Comparison of ENCODE assay signal across 25 cellular contexts in the genomic region with DNA sequence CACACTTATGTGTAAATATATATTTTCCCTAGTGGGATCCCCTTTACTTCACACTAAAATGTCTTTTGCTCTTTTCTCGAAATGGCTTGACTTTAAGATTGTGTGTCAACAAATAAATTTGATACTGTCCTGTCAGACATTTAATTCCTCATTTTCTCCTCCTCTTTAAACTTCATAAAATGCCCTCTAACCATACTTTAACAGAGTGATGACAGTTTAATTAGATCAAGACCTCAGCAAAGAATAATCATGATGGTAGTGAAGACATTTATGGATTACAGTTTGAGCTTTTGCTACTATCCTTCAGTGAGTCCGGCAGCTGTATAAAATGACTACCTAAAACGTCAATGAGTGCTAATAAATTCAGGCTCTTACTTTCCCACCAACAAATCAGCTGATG.
"Had no signal": no experiment of that assay in that cellular context is flagged by ENCODE, and none has a peak within 500 bp of the region (broad histone marks: within the 10 kb centered on the region; RNA-seq: fewer than 3 reads in every experiment).

No MANE protein-coding gene starts in this region.

- H3K9me3 ChIP-seq: colonic mucosa, esophagus muscularis mucosa, esophagus squamous epithelium, gastrocnemius medialis, gastroesophageal sphincter had no signal

- H3K36me3 ChIP-seq: colonic mucosa, esophagus muscularis mucosa, esophagus squamous epithelium, gastrocnemius medialis, gastroesophageal sphincter, heart left ventricle, heart right ventricle had no signal

- DNase-seq: colonic mucosa; cortex of kidney; dermis blood vessel endothelial cell; dorsolateral prefrontal cortex; effector CD4-positive, alpha-beta T cell; effector CD8-positive, alpha-beta T cell; effector memory CD4-positive, alpha-beta T cell; effector memory CD8-positive, alpha-beta T cell; endodermal cell; erythroblast; esophagus squamous epithelium; foreskin fibroblast; foreskin keratinocyte; foreskin melanocyte; gastrocnemius medialis; glutamatergic neuron; head of caudate nucleus; heart left ventricle; heart right ventricle had no signal

- H3K27ac ChIP-seq: colonic mucosa, coronary artery, dorsolateral prefrontal cortex, epithelial cell of prostate, esophagus muscularis mucosa, esophagus squamous epithelium, foreskin keratinocyte, gastrocnemius medialis, gastroesophageal sphincter, heart left ventricle, heart right ventricle had no signal

- H3K9me3 Mint-ChIP-seq: dendritic cell treated with granulocyte-macrophage colony-stimulating factor and Interleukin-4, amounts not matched to agents 40 ng/mL and 50 ng/mL, for 4 days; endodermal cell had no signal

- H3K4me3 ChIP-seq: colonic mucosa, coronary artery, dorsolateral prefrontal cortex, esophagus muscularis mucosa, esophagus squamous epithelium, gastrocnemius medialis, gastroesophageal sphincter, heart left ventricle, heart right ventricle had no signal

- H3K27me3 ChIP-seq: colonic mucosa, dorsolateral prefrontal cortex, esophagus muscularis mucosa, esophagus squamous epithelium, foreskin keratinocyte, gastrocnemius medialis, gastroesophageal sphincter, heart left ventricle, heart right ventricle had no signal

- H3K4me1 ChIP-seq: colonic mucosa, esophagus muscularis mucosa, esophagus squamous epithelium, foreskin keratinocyte, gastrocnemius medialis, gastroesophageal sphincter, heart left ventricle, heart right ventricle had no signal

- ATAC-seq: effector memory CD8-positive, alpha-beta T cell; esophagus mucosa; foreskin keratinocyte; gastrocnemius medialis; gastroesophageal sphincter; heart left ventricle; heart right ventricle had no signal

- H3K4me3 Mint-ChIP-seq: dendritic cell treated with granulocyte-macrophage colony-stimulating factor and Interleukin-4, amounts not matched to agents 40 ng/mL and 50 ng/mL, for 4 days; effector memory CD8-positive, alpha-beta T cell; endodermal cell had no signal

- H3K27ac Mint-ChIP-seq: dendritic cell treated with granulocyte-macrophage colony-stimulating factor and Interleukin-4, amounts not matched to agents 40 ng/mL and 50 ng/mL, for 4 days; effector memory CD8-positive, alpha-beta T cell; endodermal cell had no signal

- H3K27me3 Mint-ChIP-seq: dendritic cell treated with granulocyte-macrophage colony-stimulating factor and Interleukin-4, amounts not matched to agents 40 ng/mL and 50 ng/mL, for 4 days; effector memory CD8-positive, alpha-beta T cell had no signal
